In genomic region chr14:52313903-52314481, GRCh38 we compare ENCODE assay signal across 1 cellular context.
TF ChIP-seq lines count a peak whose summit lies in the region.

A gene with protein sequence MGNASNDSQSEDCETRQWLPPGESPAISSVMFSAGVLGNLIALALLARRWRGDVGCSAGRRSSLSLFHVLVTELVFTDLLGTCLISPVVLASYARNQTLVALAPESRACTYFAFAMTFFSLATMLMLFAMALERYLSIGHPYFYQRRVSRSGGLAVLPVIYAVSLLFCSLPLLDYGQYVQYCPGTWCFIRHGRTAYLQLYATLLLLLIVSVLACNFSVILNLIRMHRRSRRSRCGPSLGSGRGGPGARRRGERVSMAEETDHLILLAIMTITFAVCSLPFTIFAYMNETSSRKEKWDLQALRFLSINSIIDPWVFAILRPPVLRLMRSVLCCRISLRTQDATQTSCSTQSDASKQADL (plus strand): TSS chr14:52314312. CDS start chr14:52314549, 237 bp downstream.

TF ChIP-seq in WTC11, 78 proteins besides CTCF, POLR2A, EP300 and RAD21 (continued from another document):
- TF ChIP-seq PRDM15 (CRISPR knock-in tag; IDR thresholded peaks at IDR 0.05) (no peak), IRF1 (CRISPR knock-in tag; IDR thresholded peaks at IDR 0.05) (no peak), TP53 (CRISPR knock-in tag; IDR thresholded peaks at IDR 0.05) (peak; percentile 13; the same call in 1 of the 2 replicates), ESRRA (CRISPR knock-in tag; IDR thresholded peaks at IDR 0.05; ENCODE audit: borderline replicate concordance) (no peak; the same call in 1 of the 2 replicates), FOXJ3 (CRISPR knock-in tag; IDR thresholded peaks at IDR 0.05; ENCODE audit: borderline replicate concordance) (no peak), SP1 (CRISPR knock-in tag; conservative IDR thresholded peaks at IDR 0.05) (0 out of 2 replicates have a peak, but pooled peaks have one; percentile 14), ZNF416 (CRISPR knock-in tag; IDR thresholded peaks at IDR 0.05) (no peak)
- TF ChIP-seq, protein P1, sequence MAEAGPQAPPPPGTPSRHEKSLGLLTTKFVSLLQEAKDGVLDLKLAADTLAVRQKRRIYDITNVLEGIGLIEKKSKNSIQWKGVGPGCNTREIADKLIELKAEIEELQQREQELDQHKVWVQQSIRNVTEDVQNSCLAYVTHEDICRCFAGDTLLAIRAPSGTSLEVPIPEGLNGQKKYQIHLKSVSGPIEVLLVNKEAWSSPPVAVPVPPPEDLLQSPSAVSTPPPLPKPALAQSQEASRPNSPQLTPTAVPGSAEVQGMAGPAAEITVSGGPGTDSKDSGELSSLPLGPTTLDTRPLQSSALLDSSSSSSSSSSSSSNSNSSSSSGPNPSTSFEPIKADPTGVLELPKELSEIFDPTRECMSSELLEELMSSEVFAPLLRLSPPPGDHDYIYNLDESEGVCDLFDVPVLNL (CRISPR knock-in tag; IDR thresholded peaks at IDR 0.05; ENCODE audit: borderline replicate concordance, low read depth), result no peak
- TF ChIP-seq, protein P2, sequence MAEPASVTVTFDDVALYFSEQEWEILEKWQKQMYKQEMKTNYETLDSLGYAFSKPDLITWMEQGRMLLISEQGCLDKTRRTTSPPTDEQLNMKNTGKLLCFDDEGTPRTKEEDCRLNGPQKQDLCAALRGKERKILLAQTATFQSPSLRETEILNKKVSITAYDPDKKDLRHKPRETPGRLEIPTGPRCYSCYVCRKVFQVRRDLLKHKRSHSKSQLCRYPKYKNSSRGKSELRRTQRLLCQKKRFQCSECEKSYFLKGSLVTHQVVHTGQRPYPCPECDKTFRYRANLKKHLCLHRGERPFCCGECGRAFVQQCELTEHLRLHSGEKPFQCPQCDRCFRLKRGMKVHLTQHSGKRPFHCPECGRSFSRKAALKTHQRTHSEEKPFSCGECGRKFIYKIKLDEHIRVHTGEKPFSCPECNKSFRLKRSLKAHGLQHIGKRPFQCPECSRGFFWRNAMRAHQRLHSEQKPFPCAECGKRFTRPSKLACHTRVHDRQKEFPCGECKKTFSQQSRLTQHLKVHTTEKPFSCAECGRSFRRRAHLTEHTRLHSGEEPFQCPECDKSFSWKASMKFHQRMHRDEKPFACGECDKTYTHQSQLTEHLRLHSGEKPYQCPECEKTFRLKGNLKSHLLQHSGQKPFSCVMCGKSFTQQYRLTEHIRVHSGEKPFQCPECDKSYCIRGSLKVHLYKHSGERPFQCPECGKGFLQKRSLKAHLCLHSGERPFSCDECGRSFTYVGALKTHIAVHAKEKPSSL (CRISPR knock-in tag; conservative IDR thresholded peaks at IDR 0.05), result no peak
- TF ChIP-seq, protein P3, sequence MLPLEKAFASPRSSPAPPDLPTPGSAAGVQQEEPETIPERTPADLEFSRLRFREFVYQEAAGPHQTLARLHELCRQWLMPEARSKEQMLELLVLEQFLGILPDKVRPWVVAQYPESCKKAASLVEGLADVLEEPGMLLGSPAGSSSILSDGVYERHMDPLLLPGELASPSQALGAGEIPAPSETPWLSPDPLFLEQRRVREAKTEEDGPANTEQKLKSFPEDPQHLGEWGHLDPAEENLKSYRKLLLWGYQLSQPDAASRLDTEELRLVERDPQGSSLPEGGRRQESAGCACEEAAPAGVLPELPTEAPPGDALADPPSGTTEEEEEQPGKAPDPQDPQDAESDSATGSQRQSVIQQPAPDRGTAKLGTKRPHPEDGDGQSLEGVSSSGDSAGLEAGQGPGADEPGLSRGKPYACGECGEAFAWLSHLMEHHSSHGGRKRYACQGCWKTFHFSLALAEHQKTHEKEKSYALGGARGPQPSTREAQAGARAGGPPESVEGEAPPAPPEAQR (CRISPR knock-in tag; IDR thresholded peaks at IDR 0.05), result no peak
